In genomic region chr4:47762376-47763266, GRCh38 we compare ENCODE assay signal across 1 cellular context.
TF ChIP-seq lines count a peak whose summit lies in the region.

No MANE protein-coding gene starts in this region.

TF ChIP-seq in SK-N-SH treated with all-trans-retinoic acid at 6 μM for 48 hours, 23 proteins besides CTCF, POLR2A, EP300 and RAD21 (continued from another document):
- TF ChIP-seq ZNF70 (CRISPR knock-in tag; IDR thresholded peaks at IDR 0.05) (no peak), ZNF8 (CRISPR knock-in tag; IDR thresholded peaks at IDR 0.05) (no peak)
